In the genomic region with DNA sequence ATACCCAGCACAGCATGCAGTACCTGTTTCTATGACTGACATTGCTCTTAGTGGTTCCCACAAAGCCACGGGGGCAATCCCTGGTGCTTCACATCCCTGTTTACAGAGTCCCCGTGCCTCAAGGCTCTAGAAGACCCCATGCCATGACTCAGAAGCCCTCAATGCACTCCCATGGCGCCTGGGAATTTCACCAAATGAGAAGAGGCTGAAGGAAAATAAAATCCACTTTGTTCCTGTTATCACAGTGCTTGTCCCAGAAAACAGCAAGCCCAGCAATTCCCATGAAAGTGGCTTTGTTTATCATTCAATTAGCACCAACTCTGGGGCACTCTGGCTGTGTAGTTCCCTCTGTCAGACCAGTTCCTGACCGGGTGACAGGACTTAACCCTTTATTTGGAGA, we compare ENCODE assay signal across 1 cellular context.
TF ChIP-seq lines count a peak whose summit lies in the region.

No MANE protein-coding gene starts in this region.

TF ChIP-seq in HepG2, 621 proteins besides CTCF, POLR2A, EP300 and RAD21 (continued from another document):
- TF ChIP-seq, protein P1, sequence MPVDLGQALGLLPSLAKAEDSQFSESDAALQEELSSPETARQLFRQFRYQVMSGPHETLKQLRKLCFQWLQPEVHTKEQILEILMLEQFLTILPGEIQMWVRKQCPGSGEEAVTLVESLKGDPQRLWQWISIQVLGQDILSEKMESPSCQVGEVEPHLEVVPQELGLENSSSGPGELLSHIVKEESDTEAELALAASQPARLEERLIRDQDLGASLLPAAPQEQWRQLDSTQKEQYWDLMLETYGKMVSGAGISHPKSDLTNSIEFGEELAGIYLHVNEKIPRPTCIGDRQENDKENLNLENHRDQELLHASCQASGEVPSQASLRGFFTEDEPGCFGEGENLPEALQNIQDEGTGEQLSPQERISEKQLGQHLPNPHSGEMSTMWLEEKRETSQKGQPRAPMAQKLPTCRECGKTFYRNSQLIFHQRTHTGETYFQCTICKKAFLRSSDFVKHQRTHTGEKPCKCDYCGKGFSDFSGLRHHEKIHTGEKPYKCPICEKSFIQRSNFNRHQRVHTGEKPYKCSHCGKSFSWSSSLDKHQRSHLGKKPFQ (CRISPR knock-in tag; IDR thresholded peaks at IDR 0.05; ENCODE audit: insufficient replicate concordance): no peak
- no peak for TF ChIP-seq SMAD3 (CRISPR knock-in tag; IDR thresholded peaks at IDR 0.05)
- no peak for TF ChIP-seq KLF12 (CRISPR knock-in tag; IDR thresholded peaks at IDR 0.05; ENCODE audit: borderline replicate concordance)
- TF ChIP-seq KMT2A (CRISPR knock-in tag; IDR thresholded peaks at IDR 0.05): no peak
- TF ChIP-seq ZNF652 (CRISPR knock-in tag; IDR thresholded peaks at IDR 0.05; ENCODE audit: borderline replicate concordance, low read depth): 0 out of 2 replicates have a peak, but pooled peaks have one; percentile 38
- TF ChIP-seq, protein P2, sequence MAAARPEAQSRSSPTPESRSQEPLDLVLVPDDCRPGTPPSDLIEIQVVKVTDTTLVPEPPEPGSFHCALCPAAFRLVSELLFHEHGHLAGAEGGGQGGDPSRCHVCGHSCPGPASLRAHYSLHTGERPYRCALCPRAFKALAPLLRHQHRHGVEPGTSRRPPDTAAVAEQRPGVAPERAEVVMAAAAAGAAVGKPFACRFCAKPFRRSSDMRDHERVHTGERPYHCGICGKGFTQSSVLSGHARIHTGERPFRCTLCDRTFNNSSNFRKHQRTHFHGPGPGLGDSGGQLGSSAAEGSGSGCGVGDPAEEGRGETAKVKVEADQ (CRISPR knock-in tag; IDR thresholded peaks at IDR 0.05; ENCODE audit: borderline replicate concordance): no peak
- TF ChIP-seq, protein P3, sequence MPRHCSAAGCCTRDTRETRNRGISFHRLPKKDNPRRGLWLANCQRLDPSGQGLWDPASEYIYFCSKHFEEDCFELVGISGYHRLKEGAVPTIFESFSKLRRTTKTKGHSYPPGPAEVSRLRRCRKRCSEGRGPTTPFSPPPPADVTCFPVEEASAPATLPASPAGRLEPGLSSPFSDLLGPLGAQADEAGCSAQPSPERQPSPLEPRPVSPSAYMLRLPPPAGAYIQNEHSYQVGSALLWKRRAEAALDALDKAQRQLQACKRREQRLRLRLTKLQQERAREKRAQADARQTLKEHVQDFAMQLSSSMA (CRISPR knock-in tag; IDR thresholded peaks at IDR 0.05): no peak
- TF ChIP-seq ZNF558 (CRISPR knock-in tag; IDR thresholded peaks at IDR 0.05; ENCODE audit: borderline replicate concordance): no peak
